8 cellular contexts compared by ENCODE assay signal in genomic region chr2:174682578-174683391, GRCh38.
A peak's percentile ranks its signal among the peaks of the same experiment; 100 is the strongest.
DNase-seq lines count a peak whose midpoint lies in the region; ATAC-seq, FAIRE-seq and TF ChIP-seq lines count a peak whose summit lies in the region.

No MANE protein-coding gene starts in this region.

- peak overlapping the region; percentile 51 for H2BK5ac ChIP-seq in IMR-90 (ENCODE audit: low read depth, low read length, poor library complexity, severe bottlenecking)

- ATAC-seq in GM21360 (IDR thresholded peaks at IDR 0.05; ENCODE audit: unreplicated experiment) = peak; percentile 45
- ATAC-seq in IMR-90 (ENCODE audit: low read depth) = peak; percentile 79

- H2BK20ac ChIP-seq in IMR-90 (ENCODE audit: low read depth, low read length) = no peak overlapping the region

- in situ Hi-C loops in IMR-90 (cut with MboI; ENCODE audit: low sequenced_read_pairs) = no loop called here

- no peak for FAIRE-seq in keratinocyte (lab: Jason Lieb, UNC)

- TF ChIP-seq POLR2A in IMR-90 (IDR thresholded peaks at IDR 0.05; ENCODE audit: low read depth, low read length) = peak; percentile 20; the same call in 1 of the 2 replicates

- peak overlapping the region; percentile 92 for H2AK9ac ChIP-seq in IMR-90 (replicated peaks; ENCODE audit: low read depth, low read length, poor library complexity)

- POLR2A ChIA-PET in IMR-90 (lab: Charles Lee; ENCODE audit: unreplicated experiment) = no interaction called here

- H3K9me3 ChIP-seq in IMR-90 (ENCODE audit: control insufficient read depth, insufficient read depth, low read length) = no peaks in the 10 kb centered on the region
- no peaks in the 10 kb centered on the region for H3K9me3 ChIP-seq in keratinocyte (ENCODE audit: control insufficient read depth, low read depth, low read length)

- no peak overlapping the region for H4K91ac ChIP-seq in IMR-90 (ENCODE audit: insufficient read depth, low read depth, low read length)

- 0 out of 2 replicates have a peak overlapping the region, but pooled peaks have one; percentile 10 for H3K18ac ChIP-seq in IMR-90 (ENCODE audit: low read depth, low read length)

- DNase-seq in D341Med (ENCODE audit: low spot score) (peak; percentile 68), IMR-90 (peak; percentile 59), keratinocyte (ENCODE audit: low read depth, low spot score) (no peak), NOMO-1 (lab: John Stamatoyannopoulos, UW; ENCODE audit: unreplicated experiment in 2 of 2) (no peak)
- DNase-seq in activated CD4-positive, CD25-positive, alpha-beta regulatory T cell (lab: John Stamatoyannopoulos, UW) = peak; percentile 25 to 58 (median 36)
- DNase-seq in central memory CD4-positive, alpha-beta T cell = peak; percentile 70
- peak in 2 of 3 donors; percentile 22 to 30 for DNase-seq in stimulated activated CD4-positive, alpha-beta T cell treated with anti-CD3 and anti-CD28 coated beads, Interleukin-12 subunit alpha, Interleukin-12 subunit beta, amount 100 ng/mL, for 48 hours (ENCODE audit: low read depth in 2 of 3, low spot score in 1 of 3)

- no peak overlapping the region for H3K14ac ChIP-seq in IMR-90 (replicated peaks; ENCODE audit: low read depth, low read length)

- H3K36me3 ChIP-seq in IMR-90 (ENCODE audit: control insufficient read depth, insufficient read depth, low read length) (no peaks in the 10 kb centered on the region; the same call in 1 of the 2 replicates), keratinocyte (ENCODE audit: control insufficient read depth in 2 of 2, extremely low read depth in 1 of 2, insufficient read depth in 2 of 2, low read length in 2 of 2) (no peaks in the 10 kb centered on the region)

- H3K9ac ChIP-seq in IMR-90 (ENCODE audit: low read depth, low read length) = peak overlapping the region; percentile 81
- H3K9ac ChIP-seq in keratinocyte (ENCODE audit: control insufficient read depth, extremely low read depth, insufficient read depth, low read length) = peak overlapping the region; percentile 14

- no TSS peak for BruUV-seq in IMR-90 (replicated peaks; lab: Mats Ljungman, UMichigan)

- H3K4me3 ChIP-seq in IMR-90 (ENCODE audit: insufficient read depth, low read depth, low read length) (peak overlapping the region; percentile 93), keratinocyte (ENCODE audit: control insufficient read depth in 2 of 3, extremely low read depth in 1 of 3, insufficient read depth in 2 of 3, low read depth in 1 of 3, low read length in 3 of 3) (peak overlapping the region; percentile 28 to 60 (median 52))

- H3K4me1 ChIP-seq in IMR-90 (ENCODE audit: control insufficient read depth, insufficient read depth, low read length) (peaks cover 2% of the 10 kb centered on the region; the same call in 1 of the 2 replicates), keratinocyte (ENCODE audit: control insufficient read depth, extremely low read depth, insufficient read depth, low read length) (no peaks in the 10 kb centered on the region)

- WGBS in IMR-90 (ENCODE audit: extremely low coverage in 2 of 2, insufficient read length in 1 of 2), 2 experiments = 0% methylated on average over 48 of the region's 97 CpGs; no CpG with 5 or more reads in 1 of the 2 experiments

- 0 out of 2 replicates have a peak overlapping the region, but pooled peaks have one; percentile 36 for H4K5ac ChIP-seq in IMR-90 (ENCODE audit: low read depth, low read length)

- H4K8ac ChIP-seq in IMR-90 (ENCODE audit: low read depth in 2 of 2, low read length in 2 of 2) = peak overlapping the region; percentile 22 to 71; a peak in 3 of 4 replicates

- dilution Hi-C loops in IMR-90 (cut with HindIII; ENCODE audit: low sequenced_read_pairs, unreplicated experiment) (no loop called here), keratinocyte (cut with MboI; ENCODE audit: extremely low pct_ligation_motif_present, low sequenced_read_pairs) (no loop called here)

- H2AK5ac ChIP-seq in IMR-90 (ENCODE audit: low read depth, low read length) = no peak overlapping the region

- H2BK15ac ChIP-seq in IMR-90 (ENCODE audit: low read depth, low read length) = no peak overlapping the region

- H3K4me2 ChIP-seq in IMR-90 (ENCODE audit: low read depth, low read length) = peak overlapping the region; percentile 93
- H3K4me2 ChIP-seq in keratinocyte (ENCODE audit: control insufficient read depth, extremely low read depth, insufficient read depth, low read depth, low read length) = peak overlapping the region; percentile 78

- no peaks in the 10 kb centered on the region for H3K79me2 ChIP-seq in keratinocyte (ENCODE audit: control insufficient read depth, insufficient read depth, low read length)

- H3K9me1 ChIP-seq in IMR-90 (ENCODE audit: insufficient read depth, low read length) (peaks cover 3% of the 10 kb centered on the region; the same call in 1 of the 2 replicates), keratinocyte (ENCODE audit: control insufficient read depth, extremely low read depth, insufficient read depth, low read length) (no peaks in the 10 kb centered on the region)

- H3K4ac ChIP-seq in IMR-90 (ENCODE audit: low read depth, low read length) = 0 out of 2 replicates have a peak overlapping the region, but pooled peaks have one; percentile 37

- H2AFZ ChIP-seq in IMR-90 (replicated peaks; ENCODE audit: low read length, poor library complexity) (peak overlapping the region; percentile 94), keratinocyte (ENCODE audit: control insufficient read depth, low read length) (peak overlapping the region; percentile 29)

- peak overlapping the region; percentile 28 for H2BK120ac ChIP-seq in IMR-90 (ENCODE audit: low read depth, low read length)

- peaks cover 31 to 32% of the 10 kb centered on the region in 2 experiments for H3K79me1 ChIP-seq in IMR-90 (ENCODE audit: low read depth in 1 of 2, low read length in 2 of 2)

- no peaks in the 10 kb centered on the region for H3K27me3 ChIP-seq in IMR-90 (ENCODE audit: control insufficient read depth, insufficient read depth, low read length)
- peaks cover 42% of the 10 kb centered on the region for H3K27me3 ChIP-seq in keratinocyte (ENCODE audit: control insufficient read depth, extremely low read depth, insufficient read depth, low read length)

- H3K27ac ChIP-seq in IMR-90 (ENCODE audit: insufficient read depth, low read length) (peak overlapping the region; percentile 64; the same call in 1 of the 2 replicates), keratinocyte (ENCODE audit: control insufficient read depth, insufficient read depth, low read length) (no peak overlapping the region)

- H3K23ac ChIP-seq in IMR-90 (ENCODE audit: low read depth, low read length) = peak overlapping the region; percentile 21; the same call in 1 of the 2 replicates

- CTCF ChIA-PET in IMR-90 (lab: Yijun Ruan, JAX) = interaction anchor here (1.6 kb wide), 1 partner anchor 104 kb away, joined by 6 read pairs; no protein-coding TSS in a partner anchor

- H4K20me1 ChIP-seq in IMR-90 (ENCODE audit: insufficient read depth, low read length) (peaks cover 5% of the 10 kb centered on the region; the same call in 1 of the 2 replicates), keratinocyte (ENCODE audit: control insufficient read depth, extremely low read depth, insufficient read depth, low read length) (no peaks in the 10 kb centered on the region)

- H3K56ac ChIP-seq in IMR-90 (ENCODE audit: extremely low read depth, insufficient read depth, low read length) = no peak overlapping the region

- TF ChIP-seq RAD21 in IMR-90 (IDR thresholded peaks at IDR 0.05; ENCODE audit: low read length) = no peak

- TF ChIP-seq CTCF in IMR-90 (conservative IDR thresholded peaks at IDR 0.05; ENCODE audit: low read depth, low read length) (no peak), keratinocyte (optimal IDR thresholded peaks at IDR 0.05 in 1 of 3, IDR thresholded peaks at IDR 0.05 in 1 of 3, conservative IDR thresholded peaks at IDR 0.05 in 1 of 3; ENCODE audit: extremely low read depth in 1 of 3, insufficient read depth in 2 of 3, low read length in 3 of 3) (no peak)

- intact Hi-C loops in IMR-90 (cut with micrococcal nuclease) = loop anchor here (1.0 to 2.0 kb wide), 3 partner anchors 76 to 220 kb away; no protein-coding TSS in a partner anchor

TF ChIP-seq in IMR-90, 13 proteins besides CTCF, POLR2A, EP300 and RAD21:
- TF ChIP-seq MXI1 (IDR thresholded peaks at IDR 0.05; ENCODE audit: borderline replicate concordance, low read depth, low read length) (peak; percentile 45; the same call in 1 of the 2 replicates), MAZ (IDR thresholded peaks at IDR 0.05; ENCODE audit: borderline replicate concordance, low read depth, low read length) (peak; percentile 54; the same call in 1 of the 2 replicates), NFE2L2 (IDR thresholded peaks at IDR 0.05; ENCODE audit: low read depth, low read length) (no peak)
TF ChIP-seq in IMR-90: peak in this region for 2.

Comparison
In these comparisons a context has a peak if more than half of its experiments do, and no peak if none do; other contexts are left out.
1. DNase-seq: peak in D341Med (single experiment), IMR-90 (single experiment), activated CD4-positive, CD25-positive, alpha-beta regulatory T cell (4 of 4), central memory CD4-positive, alpha-beta T cell (single experiment) and stimulated activated CD4-positive, alpha-beta T cell treated with anti-CD3 and anti-CD28 coated beads, Interleukin-12 subunit alpha, Interleukin-12 subunit beta, amount 100 ng/mL, for 48 hours (2 of 3); none in keratinocyte (single experiment) and NOMO-1 (0 of 2).